ENCODE assay signal across 22 cellular contexts in the genomic region with DNA sequence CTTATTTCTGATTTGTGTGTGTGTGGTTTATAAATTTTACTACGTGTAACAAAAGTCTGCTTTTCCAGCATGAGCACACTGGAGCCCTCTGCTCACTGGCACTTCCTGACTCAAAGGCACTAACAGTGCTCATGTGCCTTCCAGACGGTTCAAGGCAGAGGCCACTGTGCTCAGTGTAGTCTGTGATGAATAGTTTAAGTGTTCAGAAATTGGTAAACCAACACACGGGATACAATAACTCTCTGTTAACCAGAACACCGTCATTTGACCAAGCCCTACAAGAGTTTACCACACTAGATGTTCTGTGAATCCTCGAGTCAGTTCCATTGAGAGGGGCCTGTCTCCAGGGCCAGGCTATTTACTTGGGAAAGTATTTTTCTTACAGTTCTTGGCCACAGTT.
DNase-seq lines count a peak whose midpoint lies in the region; TF ChIP-seq lines count a peak whose summit lies in the region.
"Had no signal": no experiment of that assay in that cellular context is flagged by ENCODE, and none has a peak within 500 bp of the region (broad histone marks: within the 10 kb centered on the region; RNA-seq: fewer than 3 reads in every experiment).

No MANE protein-coding gene starts in this region.

- H3K36me3 Mint-ChIP-seq in progenitor cell of endocrine pancreas (ENCODE audit: insufficient read depth): peaks cover 38% of the 10 kb centered on the region

- H3K27me3 Mint-ChIP-seq in progenitor cell of endocrine pancreas: no peaks in the 10 kb centered on the region
- H3K27me3 Mint-ChIP-seq: CD4-positive, CD25-positive, alpha-beta regulatory T cell; IgD-negative memory B cell had no signal

- 81 to 90% methylated on average over 5 of the region's 5 CpGs for WGBS in lower leg skin, 2 donors

- TF ChIP-seq CTCF in progenitor cell of endocrine pancreas (IDR thresholded peaks at IDR 0.05; ENCODE audit: unreplicated experiment) (no peak), lower leg skin (IDR thresholded peaks at IDR 0.05) (no peak)

- peak overlapping the region; percentile 44 for H3K27ac Mint-ChIP-seq in progenitor cell of endocrine pancreas
- H3K27ac Mint-ChIP-seq: CD4-positive, CD25-positive, alpha-beta regulatory T cell; IgD-negative memory B cell had no signal

- no peaks in the 10 kb centered on the region for H3K4me1 Mint-ChIP-seq in progenitor cell of endocrine pancreas (ENCODE audit: low read depth)
- H3K4me1 Mint-ChIP-seq: CD4-positive, CD25-positive, alpha-beta regulatory T cell; IgD-negative memory B cell had no signal

- peak; percentile 40 for DNase-seq in RPMI7951 (ENCODE audit: low read depth)
- DNase-seq in foreskin melanocyte: peak; percentile 98
- no peak for DNase-seq in progenitor cell of endocrine pancreas (ENCODE audit: low spot score, unreplicated experiment)
- DNase-seq in dedifferentiated amniotic fluid mesenchymal stem cell (ENCODE audit: extremely low spot score): no peak
- no peak for DNase-seq in activated T-cell treated with anti-CD3 and anti-CD28 coated beads for 4 hours
- no peak for DNase-seq in lower leg skin (ENCODE audit: low spot score in 2 of 2)
- DNase-seq in retina: no peak
- DNase-seq: BE2C; Caco-2; CD4-positive, CD25-positive, alpha-beta regulatory T cell; DMS 273 treated with DMSO at 0.1 percent for 48 hours; DMS79 treated with DMSO at 0.1 percent for 48 hours; GM23248; NCI-H1105; NCI-H146; NCI-H2029 treated with DMSO at 0.1 percent for 48 hours; NCI-H524 treated with DMSO at 0.1 percent for 48 hours; Peyer's patch; SJCRH30 had no signal

- H3K4me3 ChIP-seq in lower leg skin (ENCODE audit: low read depth, poor library complexity, severe bottlenecking): no peak overlapping the region
- H3K4me3 ChIP-seq: A549, GM23248, HAP-1, Peyer's patch, SJCRH30 had no signal

- H3K9me3 Mint-ChIP-seq in progenitor cell of endocrine pancreas (ENCODE audit: low read depth): no peaks in the 10 kb centered on the region
- H3K9me3 Mint-ChIP-seq: IgD-negative memory B cell had no signal

- no peak for TF ChIP-seq POLR2A in lower leg skin (IDR thresholded peaks at IDR 0.05)

- intact Hi-C loops in lower leg skin (cut with DNase I; ENCODE audit: low total_unique reads): no loop called here

- no peak overlapping the region for H3K4me3 Mint-ChIP-seq in progenitor cell of endocrine pancreas (ENCODE audit: low read depth)
- H3K4me3 Mint-ChIP-seq: CD4-positive, CD25-positive, alpha-beta regulatory T cell; IgD-negative memory B cell had no signal

Comparison
In these comparisons a context has a peak if more than half of its experiments do, and no peak if none do; other contexts are left out.
1. DNase-seq: peak in RPMI7951 (single experiment) and foreskin melanocyte (single experiment); none in progenitor cell of endocrine pancreas (single experiment), dedifferentiated amniotic fluid mesenchymal stem cell (single experiment), activated T-cell treated with anti-CD3 and anti-CD28 coated beads for 4 hours (single experiment), lower leg skin (0 of 2) and retina (single experiment).